Comparison of ENCODE assay signal across 15 cellular contexts in genomic region chr17:62808576-62808970, GRCh38. TPM values are rescaled to one million over a fixed set of nuclear protein-coding genes. Genes with fewer than 3 reads are reported as not detected.
A peak's percentile ranks its signal among the peaks of the same experiment; 100 is the strongest.
DNase-seq lines count a peak whose midpoint lies in the region; ATAC-seq and TF ChIP-seq lines count a peak whose summit lies in the region.
"Had no signal": no experiment of that assay in that cellular context is flagged by ENCODE, and none has a peak within 500 bp of the region (broad histone marks: within the 10 kb centered on the region; RNA-seq: fewer than 3 reads in every experiment).

No MANE protein-coding gene starts in this region.

- DNase-seq in HCT116 (ENCODE audit: low read depth, low spot score), result no peak
- DNase-seq in WTC11 (ENCODE audit: low spot score), result no peak
- DNase-seq in retinal pigment epithelial cell (ENCODE audit: low read depth), result no peak
- no peak for DNase-seq in stimulated activated naive B cell treated with anti-CD40 and anti-IgM and Interleukin-4, amounts not matched to agents 10 μg/mL and 1 μg/mL and 100 μg/mL, for 72 hours
- DNase-seq: brain microvascular endothelial cell, DMS 273 treated with DMSO at 0.1 percent for 48 hours, erythroblast, MG63, NCI-H446, T-helper 17 cell had no signal

- no peaks in the 10 kb centered on the region for H3K27me3 Mint-ChIP-seq in WTC11 (ENCODE audit: low read depth)
- H3K27me3 Mint-ChIP-seq in stimulated activated naive B cell treated with anti-CD40 and anti-IgM and Interleukin-4, amounts not matched to agents 10 μg/mL and 1 μg/mL and 100 μg/mL, for 72 hours, result peaks cover 15 to 24% of the 10 kb centered on the region in 2 donors

- H3K9me3 ChIP-seq in HCT116 (ENCODE audit: control insufficient read depth in 1 of 2, insufficient read depth in 1 of 2, low read depth in 1 of 2, low read length in 2 of 2) (no peaks in the 10 kb centered on the region), iPS-18c (ENCODE audit: control insufficient read depth, insufficient read depth, low read length) (no peaks in the 10 kb centered on the region)
- H3K9me3 ChIP-seq: MG63, thyroid gland had no signal

- peaks cover 15% of the 10 kb centered on the region for H3K9me3 Mint-ChIP-seq in WTC11
- H3K9me3 Mint-ChIP-seq in stimulated activated naive B cell treated with anti-CD40 and anti-IgM and Interleukin-4, amounts not matched to agents 10 μg/mL and 1 μg/mL and 100 μg/mL, for 72 hours, result peaks cover 0 to under 1% of the 10 kb centered on the region in 2 donors

- CTCF ChIA-PET in HCT116 (lab: Charles Lee) (no interaction called here), WTC11 (lab: Charles Lee) (interaction anchor here (1.0 kb wide), 1 partner anchor 34 kb away, joined by 3 read pairs; no protein-coding TSS in a partner anchor)

- H2AFZ ChIP-seq in HCT116 (ENCODE audit: low read depth, low read length, poor library complexity, severe bottlenecking), result peak overlapping the region; percentile 81

- POLR2A ChIA-PET in HCT116 (lab: Charles Lee), result no interaction called here
- POLR2A ChIA-PET in WTC11 (lab: Charles Lee), result interaction anchor here (0.7 kb wide), 1 partner anchor 106 kb away, joined by 5 read pairs; no protein-coding TSS in a partner anchor

- no peaks in the 10 kb centered on the region for H3K27me3 ChIP-seq in HCT116 (ENCODE audit: insufficient read depth, low read length)
- H3K27me3 ChIP-seq: brain microvascular endothelial cell, MG63, thyroid gland had no signal

- no TSS peak for BruUV-seq in HCT116 (replicated peaks; lab: Mats Ljungman, UMichigan)

- H3K36me3 ChIP-seq in HCT116 (ENCODE audit: control insufficient read depth in 1 of 2, insufficient read depth in 2 of 2, low read length in 2 of 2), result no peaks in the 10 kb centered on the region
- H3K36me3 ChIP-seq: brain microvascular endothelial cell, MG63, thyroid gland had no signal

- peak overlapping the region; percentile 73 for H3K4me2 ChIP-seq in HCT116 (ENCODE audit: low read length)

- no peak overlapping the region for H3K27ac ChIP-seq in HCT116 (ENCODE audit: low read depth, low read length)
- H3K27ac ChIP-seq: brain microvascular endothelial cell, thyroid gland had no signal

- RAD21 ChIA-PET in HCT116 (lab: Charles Lee; ENCODE audit: low non-redundant PET in 1 of 2, low total read pairs in 2 of 2, uncharacterized antibody in 2 of 2, unreplicated experiment in 2 of 2), result no interaction called here

- H3K9ac ChIP-seq in HCT116 (ENCODE audit: low read length), result no peak overlapping the region

- TF ChIP-seq CTCF in HCT116 (IDR thresholded peaks at IDR 0.05 in 2 of 3, conservative IDR thresholded peaks at IDR 0.05 in 1 of 3; ENCODE audit: borderline replicate concordance in 1 of 3, insufficient read depth in 1 of 3, low read depth in 2 of 3, low read length in 2 of 3), result no peak
- TF ChIP-seq CTCF in WTC11 (IDR thresholded peaks at IDR 0.05), result no peak
- no peak for TF ChIP-seq CTCF in retinal pigment epithelial cell (conservative IDR thresholded peaks at IDR 0.05; ENCODE audit: low read depth, low read length)

- no peaks in the 10 kb centered on the region for H4K20me1 ChIP-seq in HCT116 (ENCODE audit: insufficient read depth)

- H3K36me3 Mint-ChIP-seq in WTC11, result peaks cover 1% of the 10 kb centered on the region
- no peaks in the 10 kb centered on the region for H3K36me3 Mint-ChIP-seq in stimulated activated naive B cell treated with anti-CD40 and anti-IgM and Interleukin-4, amounts not matched to agents 10 μg/mL and 1 μg/mL and 100 μg/mL, for 72 hours

- TF ChIP-seq POLR2A in HCT116 (IDR thresholded peaks at IDR 0.05; ENCODE audit: borderline replicate concordance, extremely low read depth, insufficient read depth, insufficient read length), result no peak

- peaks cover 3 to 13% of the 10 kb centered on the region in 2 experiments; a peak in 3 of 4 replicates for H3K4me1 ChIP-seq in HCT116 (ENCODE audit: control insufficient read depth in 1 of 2, insufficient read depth in 2 of 2, low read length in 2 of 2)

- no peak overlapping the region for H3K27ac Mint-ChIP-seq in WTC11
- no peak overlapping the region for H3K27ac Mint-ChIP-seq in stimulated activated naive B cell treated with anti-CD40 and anti-IgM and Interleukin-4, amounts not matched to agents 10 μg/mL and 1 μg/mL and 100 μg/mL, for 72 hours
- H3K27ac Mint-ChIP-seq: T-helper 17 cell had no signal

- no peak for TF ChIP-seq RAD21 in HCT116 (IDR thresholded peaks at IDR 0.05; ENCODE audit: low read depth)

- H3K4me3 Mint-ChIP-seq in WTC11, result peak overlapping the region; percentile 61
- H3K4me3 Mint-ChIP-seq in stimulated activated naive B cell treated with anti-CD40 and anti-IgM and Interleukin-4, amounts not matched to agents 10 μg/mL and 1 μg/mL and 100 μg/mL, for 72 hours, result peak overlapping the region in 1 of 2 donors; percentile 47

- H3K79me2 ChIP-seq in HCT116 (ENCODE audit: insufficient read depth, low read length), result no peaks in the 10 kb centered on the region

- H3K4me3 ChIP-seq in HCT116 (replicated peaks in 1 of 2; ENCODE audit: low read depth in 1 of 2, low read length in 2 of 2) (peak overlapping the region in 1 of 2 experiments; percentile 44; a peak in 3 of 4 replicates), iPS-18c (ENCODE audit: insufficient read depth, low read depth, low read length) (peak overlapping the region; percentile 55; the same call in 1 of the 2 replicates), retinal pigment epithelial cell (ENCODE audit: low read length) (peak overlapping the region; percentile 38)
- H3K4me3 ChIP-seq: MG63 had no signal

- ATAC-seq in HCT116 (no peak), WTC11 (peak; percentile 25), HG03520 (IDR thresholded peaks at IDR 0.05; ENCODE audit: unreplicated experiment) (no peak), GM19351 (IDR thresholded peaks at IDR 0.05; ENCODE audit: unreplicated experiment) (no peak)
- no peak for ATAC-seq in stimulated activated naive B cell treated with anti-CD40 and anti-IgM and Interleukin-4, amounts not matched to agents 10 μg/mL and 1 μg/mL and 100 μg/mL, for 72 hours (replicated peaks)

- H3K9me2 ChIP-seq in HCT116 (ENCODE audit: insufficient read depth), result no peaks in the 10 kb centered on the region

- peaks cover 23% of the 10 kb centered on the region for H3K4me1 Mint-ChIP-seq in WTC11
- H3K4me1 Mint-ChIP-seq in stimulated activated naive B cell treated with anti-CD40 and anti-IgM and Interleukin-4, amounts not matched to agents 10 μg/mL and 1 μg/mL and 100 μg/mL, for 72 hours, result peaks cover 4 to 11% of the 10 kb centered on the region in 2 donors

- intact Hi-C loops in HCT116 (cut with micrococcal nuclease), result no loop called here

TF ChIP-seq in HCT116, 20 proteins besides CTCF, POLR2A, EP300 and RAD21:
- TF ChIP-seq EZH2phosphoT487 (IDR thresholded peaks at IDR 0.05; ENCODE audit: borderline replicate concordance) (no peak), SRF (IDR thresholded peaks at IDR 0.05; ENCODE audit: low read depth) (no peak), ATF3 (IDR thresholded peaks at IDR 0.05) (no peak), EGR1 (IDR thresholded peaks at IDR 0.05; ENCODE audit: low read depth) (no peak), CEBPB (IDR thresholded peaks at IDR 0.05; ENCODE audit: low read depth) (no peak), SP1 (IDR thresholded peaks at IDR 0.05; ENCODE audit: low read depth) (no peak), ELF1 (IDR thresholded peaks at IDR 0.05; ENCODE audit: borderline replicate concordance, low read depth) (no peak), SIN3A (IDR thresholded peaks at IDR 0.05; ENCODE audit: low read depth) (no peak), ZFX (IDR thresholded peaks at IDR 0.05) (no peak), POLR2AphosphoS5 (IDR thresholded peaks at IDR 0.05; ENCODE audit: low read depth, low read length) (no peak), YY1 (IDR thresholded peaks at IDR 0.05; ENCODE audit: extremely low read depth, insufficient replicate concordance, low read depth, low read length) (no peak)

TF ChIP-seq in WTC11, 78 proteins besides CTCF, POLR2A, EP300 and RAD21:
- TF ChIP-seq ZNF317 (CRISPR knock-in tag; IDR thresholded peaks at IDR 0.05; ENCODE audit: borderline replicate concordance, low read depth), result no peak
- no peak for TF ChIP-seq SMAD4 (CRISPR knock-in tag; IDR thresholded peaks at IDR 0.05)
- no peak for TF ChIP-seq EMX1 (CRISPR knock-in tag; IDR thresholded peaks at IDR 0.05)
- TF ChIP-seq, protein P1, sequence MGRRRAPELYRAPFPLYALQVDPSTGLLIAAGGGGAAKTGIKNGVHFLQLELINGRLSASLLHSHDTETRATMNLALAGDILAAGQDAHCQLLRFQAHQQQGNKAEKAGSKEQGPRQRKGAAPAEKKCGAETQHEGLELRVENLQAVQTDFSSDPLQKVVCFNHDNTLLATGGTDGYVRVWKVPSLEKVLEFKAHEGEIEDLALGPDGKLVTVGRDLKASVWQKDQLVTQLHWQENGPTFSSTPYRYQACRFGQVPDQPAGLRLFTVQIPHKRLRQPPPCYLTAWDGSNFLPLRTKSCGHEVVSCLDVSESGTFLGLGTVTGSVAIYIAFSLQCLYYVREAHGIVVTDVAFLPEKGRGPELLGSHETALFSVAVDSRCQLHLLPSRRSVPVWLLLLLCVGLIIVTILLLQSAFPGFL (CRISPR knock-in tag; IDR thresholded peaks at IDR 0.05; ENCODE audit: borderline replicate concordance), result no peak
- no peak for TF ChIP-seq IRF2 (CRISPR knock-in tag; IDR thresholded peaks at IDR 0.05; ENCODE audit: borderline replicate concordance, low read depth)
- no peak for TF ChIP-seq MYBL2 (CRISPR knock-in tag; IDR thresholded peaks at IDR 0.05)

RNA-seq across cellular contexts. Expression of gene MARCHF10, which starts 0.5 kb away (rescaled TPM):
- not detected for total RNA-seq in HCT116 (2021; ENCODE audit: unreplicated experiment)
- polyA plus RNA-seq in HCT116 (2012), result 0.06 and 0.13 TPM in 2 replicates
- total RNA-seq in WTC11 (2021), result 0.48 to 1.0 TPM (median 0.73 TPM) in 3 replicates
- total RNA-seq: myocyte had no signal
